ENCODE assay signal across 22 cellular contexts in the genomic region with DNA sequence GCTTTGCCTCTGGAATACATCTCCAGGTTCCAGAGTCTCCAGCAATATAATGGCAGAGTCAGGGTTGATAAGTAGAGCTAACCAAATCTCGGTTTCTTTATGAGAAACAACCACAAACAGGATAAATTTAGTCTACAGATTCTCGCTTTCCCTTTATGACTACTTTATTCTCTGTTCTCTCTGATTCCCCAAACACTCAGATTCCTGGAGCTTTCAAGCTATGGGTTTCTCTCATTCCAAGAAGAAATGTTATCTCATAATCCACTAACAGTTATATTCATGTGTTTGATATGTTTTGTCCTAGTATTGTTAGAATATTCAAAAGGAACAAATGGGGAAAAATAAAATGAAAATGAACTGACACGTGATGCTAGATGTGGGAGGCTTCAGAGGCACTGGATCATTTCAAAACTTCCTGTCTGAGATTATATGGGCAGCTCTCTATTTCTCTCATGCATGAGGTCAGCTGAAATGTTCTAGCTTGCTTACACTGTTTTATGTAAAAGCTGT.
DNase-seq lines count a peak whose midpoint lies in the region; ATAC-seq and TF ChIP-seq lines count a peak whose summit lies in the region.
"Had no signal": no experiment of that assay in that cellular context is flagged by ENCODE, and none has a peak within 500 bp of the region (broad histone marks: within the 10 kb centered on the region; RNA-seq: fewer than 3 reads in every experiment).

No MANE protein-coding gene starts in this region.

- ATAC-seq in GM18498 (IDR thresholded peaks at IDR 0.05; ENCODE audit: unreplicated experiment) = peak; percentile 72
- ATAC-seq in GM21423 (IDR thresholded peaks at IDR 0.05; ENCODE audit: unreplicated experiment) = peak; percentile 57
- ATAC-seq in HG03025 (IDR thresholded peaks at IDR 0.05; ENCODE audit: low FRiP score, unreplicated experiment) = peak; percentile 73
- ATAC-seq in right cardiac atrium = no peak
- ATAC-seq: HCT116, natural killer cell, pancreas had no signal

- DNase-seq in ascending aorta (ENCODE audit: low spot score in 2 of 2) (no peak), right cardiac atrium (no peak), OCI-M1 (lab: John Stamatoyannopoulos, UW) (no peak), NCI-H510A treated with DMSO at 0.1 percent for 48 hours (lab: John Stamatoyannopoulos, UW) (no peak)
- no peak for DNase-seq in activated CD4-positive, alpha-beta T cell treated with anti-CD3 and anti-CD28 coated beads, Interleukin-2, amount 50 U/mL, for 4 hours
- DNase-seq: activated CD4-positive, alpha-beta T cell treated with anti-CD3 and anti-CD28 coated beads, Interleukin-2, amount 50 U/mL, for 48 hours; activated naive CD4-positive, alpha-beta T cell treated with Interleukin-2 at 50 U/mL for 16 hours; activated T-cell treated with anti-CD3 and anti-CD28 coated beads, Interleukin-2, amount 50 U/mL, for 1 hour; aorta; DMS53; mammary epithelial cell; natural killer cell; NCI-H2081; NCI-H524; pancreas; SJCRH30; stimulated activated CD4-positive, alpha-beta T cell treated with anti-CD3 and anti-CD28 coated beads, Interleukin-4, amount 100 ng/mL, for 1 hour; WERI-Rb-1 had no signal

- TF ChIP-seq CTCF in ascending aorta (IDR thresholded peaks at IDR 0.05) = no peak

- H3K4me1 ChIP-seq in ascending aorta = no peaks in the 10 kb centered on the region
- H3K4me1 ChIP-seq in right cardiac atrium (ENCODE audit: control insufficient read depth, insufficient read depth, low read length) = no peaks in the 10 kb centered on the region
- H3K4me1 ChIP-seq: pancreas, SJCRH30 had no signal

- intact Hi-C loops in ascending aorta (cut with DNase I) = no loop called here
- intact Hi-C loops in right cardiac atrium (cut with DNase I) = no loop called here

- WGBS in right cardiac atrium = 55% methylated on average over 3 of the region's 3 CpGs

- H3K27ac ChIP-seq in ascending aorta (peak overlapping the region; percentile 41 to 44), right cardiac atrium (ENCODE audit: low read length) (no peak overlapping the region)
- H3K27ac ChIP-seq: pancreas, SJCRH30, WERI-Rb-1 had no signal

- H3K4me3 ChIP-seq in ascending aorta (no peak overlapping the region), right cardiac atrium (ENCODE audit: low read length) (no peak overlapping the region)
- H3K4me3 ChIP-seq: pancreas, SJCRH30 had no signal

- no peaks in the 10 kb centered on the region for H3K36me3 ChIP-seq in ascending aorta
- H3K36me3 ChIP-seq: pancreas, SJCRH30, WERI-Rb-1 had no signal

- H3K27me3 ChIP-seq in ascending aorta = no peaks in the 10 kb centered on the region
- no peaks in the 10 kb centered on the region for H3K27me3 ChIP-seq in right cardiac atrium (ENCODE audit: control insufficient read depth, insufficient read depth)
- H3K27me3 ChIP-seq: pancreas, SJCRH30 had no signal

- no peaks in the 10 kb centered on the region for H3K9me3 ChIP-seq in ascending aorta
- no peaks in the 10 kb centered on the region for H3K9me3 ChIP-seq in right cardiac atrium (ENCODE audit: control insufficient read depth, low read length)
- H3K9me3 ChIP-seq: pancreas, SJCRH30 had no signal

Comparison
In these comparisons a context has a peak if more than half of its experiments do, and no peak if none do; other contexts are left out.
1. ATAC-seq: peak in GM18498 (single experiment), GM21423 (single experiment) and HG03025 (single experiment); none in right cardiac atrium (0 of 2).